Comparison of ENCODE assay signal across 25 cellular contexts in genomic region chr13:48985751-48986150, GRCh38.
"Had no signal": no experiment of that assay in that cellular context is flagged by ENCODE, and none has a peak within 500 bp of the region (broad histone marks: within the 10 kb centered on the region; RNA-seq: fewer than 3 reads in every experiment).

No MANE protein-coding gene starts in this region.

- H3K36me3 ChIP-seq: esophagus muscularis mucosa, heart left ventricle, uterus had no signal

- ATAC-seq: activated CD4-positive, alpha-beta T cell treated with anti-CD3 and anti-CD28 coated beads for 36 hours; activated T-cell treated with anti-CD3 and anti-CD28 coated beads, Interleukin-2, amount 50 U/mL, for 4 hours; heart left ventricle; left cardiac atrium; mucosa of descending colon; stimulated activated naive B cell treated with anti-CD40 and anti-IgM and Interleukin-4, amounts not matched to agents 10 μg/mL and 1 μg/mL and 100 μg/mL, for 72 hours; T-helper 17 cell had no signal

- H3K4me3 ChIP-seq: esophagus muscularis mucosa, heart left ventricle, mucosa of descending colon, testis, uterus had no signal

- H3K4me1 ChIP-seq: testis, uterus had no signal

- H3K27ac ChIP-seq: esophagus muscularis mucosa, testis, uterus had no signal

- H3K27me3 ChIP-seq: esophagus muscularis mucosa, heart left ventricle, testis, uterus had no signal

- DNase-seq: activated B cell treated with CpG ODN at 0.5 μM for 24 hours; activated CD4-positive, alpha-beta T cell treated with anti-CD3 and anti-CD28 coated beads for 36 hours; activated CD4-positive, alpha-beta T cell treated with anti-CD3 and anti-CD28 coated beads, Interleukin-2, amount 50 U/mL, for 4 hours; activated CD8-positive, alpha-beta memory T cell treated with anti-CD3 and anti-CD28 coated beads for 24 hours; activated CD8-positive, alpha-beta memory T cell treated with anti-CD3 and anti-CD28 coated beads, Interleukin-2, amount 50 U/mL, for 48 hours; activated naive CD4-positive, alpha-beta T cell; activated naive CD8-positive, alpha-beta T cell treated with anti-CD3 and anti-CD28 coated beads, Interleukin-2, amount 10 ng/mL, durations not matched to agents 7 days and 5 days; activated T-cell treated with anti-CD3 and anti-CD28 coated beads, Interleukin-2, amount 50 U/mL, for 4 hours; amygdala; cerebellar nuclear complex; effector memory CD4-positive, alpha-beta T cell; heart left ventricle; islet precursor cell; left cardiac atrium; mesendoderm; mucosa of descending colon; naive B cell; stimulated activated CD4-positive, alpha-beta T cell treated with anti-CD3 and anti-CD28 coated beads, Interleukin-2, amount 100 ng/mL, for 48 hours; stimulated activated CD8-positive, alpha-beta memory T cell treated with anti-CD3 and anti-CD28 coated beads, Interleukin-4, amount 100 ng/mL, for 48 hours; stimulated activated naive B cell treated with anti-CD40 and anti-IgM and Interleukin-4, amounts not matched to agents 10 μg/mL and 1 μg/mL and 100 μg/mL, for 72 hours; T-helper 17 cell; testis; trophoblast cell; uterus had no signal

- H3K9me3 ChIP-seq: esophagus muscularis mucosa, testis, uterus had no signal
